In the genomic region with DNA sequence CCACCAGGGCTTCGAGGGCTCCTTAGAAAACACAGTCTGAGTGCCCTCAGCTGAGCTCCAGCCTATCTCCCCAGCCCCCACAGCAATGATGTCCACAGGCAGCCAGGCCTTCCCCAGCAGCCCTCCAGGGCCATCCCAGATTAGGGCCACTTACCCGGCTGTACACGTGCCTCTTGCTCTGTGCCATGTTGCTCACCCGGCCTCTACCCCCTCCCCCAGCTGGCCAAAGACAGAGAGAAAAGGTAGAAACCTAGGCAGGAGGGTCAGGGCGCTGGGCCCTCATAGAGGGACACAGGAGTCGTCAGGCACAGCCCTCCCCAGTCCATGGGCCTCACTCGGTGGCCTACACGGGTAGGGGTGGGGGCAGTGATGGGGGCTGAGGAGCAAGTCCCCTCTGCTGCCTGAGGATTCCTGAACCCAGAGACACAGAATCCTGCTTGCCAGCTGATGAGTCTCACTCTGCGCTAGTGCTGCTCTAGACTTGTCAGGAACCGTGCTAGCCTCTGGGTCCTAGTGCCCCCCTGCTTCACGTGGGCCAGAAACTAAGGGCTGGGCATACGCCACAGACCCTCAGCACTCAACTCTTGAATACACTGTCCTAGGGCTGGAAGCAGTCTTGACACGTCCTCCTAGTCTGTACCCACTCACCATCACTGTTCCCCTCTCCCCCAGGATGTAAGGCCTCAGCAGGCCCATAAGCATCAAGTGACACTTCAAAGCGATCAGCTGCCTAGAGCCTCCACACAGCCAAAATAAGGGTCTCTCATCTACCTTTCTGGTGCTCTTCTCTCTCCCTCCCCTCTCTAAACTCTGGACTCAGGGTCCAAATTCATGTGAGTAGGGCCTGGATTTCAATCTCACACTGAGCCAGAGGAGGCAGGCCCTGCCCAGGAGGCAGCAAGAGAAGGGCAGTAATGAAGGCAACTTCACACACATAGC, we compare ENCODE assay signal across 8 cellular contexts. TPM values are rescaled to one million over a fixed set of nuclear protein-coding genes. Genes with fewer than 3 reads are reported as not detected.
A peak's percentile ranks its signal among the peaks of the same experiment; 100 is the strongest.
DNase-seq lines count a peak whose midpoint lies in the region; ATAC-seq, FAIRE-seq and TF ChIP-seq lines count a peak whose summit lies in the region.

A gene (minus strand): TSS at position 461 of the 939 bp plus-strand sequence. CDS start 274 bp downstream, at position 187.

- peaks cover 30% of the 10 kb centered on the region for H3K4me1 Mint-ChIP-seq in activated T-cell treated with anti-CD3 and anti-CD28 coated beads, Interleukin-2, amount 50 U/mL, for 4 hours (ENCODE audit: low read depth)

- ATAC-seq in activated T-cell treated with anti-CD3 and anti-CD28 coated beads, Interleukin-2, amount 50 U/mL, for 4 hours, result peak; percentile 58 to 84
- no peak for ATAC-seq in GM18505 (IDR thresholded peaks at IDR 0.05; ENCODE audit: unreplicated experiment)

- peak within 1 kb of the TSS; percentile 42 for H3K4me3 Mint-ChIP-seq in activated T-cell treated with anti-CD3 and anti-CD28 coated beads, Interleukin-2, amount 50 U/mL, for 4 hours

- TF ChIP-seq POLR2A in GM18505 (IDR thresholded peaks at IDR 0.05; ENCODE audit: borderline replicate concordance, extremely low read depth, insufficient read depth, insufficient read length), result no peak

- H3K4me1 ChIP-seq in fibroblast of lung (ENCODE audit: control insufficient read depth, extremely low read depth, insufficient read depth, low read length), result peaks cover 8% of the 10 kb centered on the region
- peaks cover 4% of the 10 kb centered on the region for H3K4me1 ChIP-seq in thymus (ENCODE audit: control insufficient read depth, insufficient read depth, low read length)

- H3K4me3 ChIP-seq in fibroblast of lung (replicated peaks in 1 of 4; ENCODE audit: control extremely low read depth in 1 of 4, insufficient read depth in 1 of 4, low read depth in 3 of 4, low read length in 4 of 4), result peak within 1 kb of the TSS; percentile 41 to 74 (median 66)
- H3K4me3 ChIP-seq in thymus (ENCODE audit: low read length), result peak within 1 kb of the TSS; percentile 8

- H3K9ac ChIP-seq in fibroblast of lung (ENCODE audit: insufficient read depth, low read length), result peak within 1 kb of the TSS; percentile 73

- no peaks in the 10 kb centered on the region for H3K9me3 ChIP-seq in fibroblast of lung (ENCODE audit: control insufficient read depth, insufficient read depth, low read depth, low read length)
- H3K9me3 ChIP-seq in thymus (ENCODE audit: control insufficient read depth), result no peaks in the 10 kb centered on the region

- H3K36me3 Mint-ChIP-seq in activated T-cell treated with anti-CD3 and anti-CD28 coated beads, Interleukin-2, amount 50 U/mL, for 4 hours (ENCODE audit: insufficient read depth), result peaks cover 29% of the 10 kb centered on the region

- H2AFZ ChIP-seq in fibroblast of lung (ENCODE audit: low read length), result no peak within 1 kb of the TSS

- H3K36me3 ChIP-seq in fibroblast of lung (ENCODE audit: control insufficient read depth, insufficient read depth, low read length), result peaks cover 2% of the 10 kb centered on the region
- peaks cover 26% of the 10 kb centered on the region for H3K36me3 ChIP-seq in thymus (ENCODE audit: control insufficient read depth, insufficient read depth)

- WGBS in thymus, result 68% methylated on average over 14 of the region's 14 CpGs

- H3K27ac ChIP-seq in fibroblast of lung (ENCODE audit: insufficient read depth, low read length) (peak within 1 kb of the TSS; percentile 66), thymus (ENCODE audit: low read depth) (no peak within 1 kb of the TSS)

- H3K27me3 ChIP-seq in fibroblast of lung (ENCODE audit: control insufficient read depth, insufficient read depth, low read length) (no peaks in the 10 kb centered on the region), thymus (ENCODE audit: control insufficient read depth, insufficient read depth) (no peaks in the 10 kb centered on the region)

- no peak for TF ChIP-seq CTCF in fibroblast of lung (conservative IDR thresholded peaks at IDR 0.05 in 1 of 2, IDR thresholded peaks at IDR 0.05 in 1 of 2; ENCODE audit: low read depth in 1 of 2, low read length in 2 of 2)

- peak within 1 kb of the TSS; percentile 94 for H3K4me2 ChIP-seq in fibroblast of lung (ENCODE audit: extremely low read depth, insufficient read depth, low read length)

- peak; percentile 81 for FAIRE-seq in HTR-8/SVneo (lab: Jason Lieb, UNC)

- DNase-seq in EL, result peak; percentile 65
- DNase-seq in HTR-8/SVneo (ENCODE audit: insufficient read length, low spot score), result peak; percentile 76
- DNase-seq in activated T-cell treated with anti-CD3 and anti-CD28 coated beads, Interleukin-2, amount 50 U/mL, for 4 hours, result peak; percentile 15
- peak; percentile 70 to 81 for DNase-seq in fibroblast of lung (ENCODE audit: low read depth in 2 of 2)
- DNase-seq in mucosa of gallbladder (ENCODE audit: low spot score), result peak; percentile 48
- DNase-seq in NOMO-1 treated with dmso at 0.1 percent for 144 hours (lab: John Stamatoyannopoulos, UW; ENCODE audit: unreplicated experiment), result no peak

- H4K20me1 ChIP-seq in fibroblast of lung (ENCODE audit: control insufficient read depth, extremely low read depth, insufficient read depth, low read length), result no peaks in the 10 kb centered on the region

- no peaks in the 10 kb centered on the region for H3K27me3 Mint-ChIP-seq in activated T-cell treated with anti-CD3 and anti-CD28 coated beads, Interleukin-2, amount 50 U/mL, for 4 hours (ENCODE audit: low read depth)

- H3K79me2 ChIP-seq in fibroblast of lung (ENCODE audit: control insufficient read depth, insufficient read depth, low read length), result peaks cover 49% of the 10 kb centered on the region

- H3K9me3 Mint-ChIP-seq in activated T-cell treated with anti-CD3 and anti-CD28 coated beads, Interleukin-2, amount 50 U/mL, for 4 hours, result no peaks in the 10 kb centered on the region

RNA-seq across cellular contexts. Expression of the gene that starts here (rescaled TPM):
- total RNA-seq in activated T-cell treated with anti-CD3 and anti-CD28 coated beads, Interleukin-2, amount 50 U/mL, for 4 hours, result 10 to 100 TPM; 94.4 to 97.7 (median 97.6) TPM
- 157 and 228 TPM in 2 replicates for total RNA-seq in fibroblast of lung
- polyA plus RNA-seq in fibroblast of lung, result 133 and 193 TPM in 2 replicates
- 213 and 279 TPM in 2 replicates for polyA plus RNA-seq in fibroblast of lung (2012)
- polyA minus RNA-seq in fibroblast of lung (ENCODE audit: low replicate concordance), result 562 and 638 TPM in 2 replicates
- total RNA-seq in mucosa of gallbladder, result 171 TPM
- polyA plus RNA-seq in thymus, result 68.2 TPM
